ENCODE assay signal across 9 cellular contexts in the genomic region with DNA sequence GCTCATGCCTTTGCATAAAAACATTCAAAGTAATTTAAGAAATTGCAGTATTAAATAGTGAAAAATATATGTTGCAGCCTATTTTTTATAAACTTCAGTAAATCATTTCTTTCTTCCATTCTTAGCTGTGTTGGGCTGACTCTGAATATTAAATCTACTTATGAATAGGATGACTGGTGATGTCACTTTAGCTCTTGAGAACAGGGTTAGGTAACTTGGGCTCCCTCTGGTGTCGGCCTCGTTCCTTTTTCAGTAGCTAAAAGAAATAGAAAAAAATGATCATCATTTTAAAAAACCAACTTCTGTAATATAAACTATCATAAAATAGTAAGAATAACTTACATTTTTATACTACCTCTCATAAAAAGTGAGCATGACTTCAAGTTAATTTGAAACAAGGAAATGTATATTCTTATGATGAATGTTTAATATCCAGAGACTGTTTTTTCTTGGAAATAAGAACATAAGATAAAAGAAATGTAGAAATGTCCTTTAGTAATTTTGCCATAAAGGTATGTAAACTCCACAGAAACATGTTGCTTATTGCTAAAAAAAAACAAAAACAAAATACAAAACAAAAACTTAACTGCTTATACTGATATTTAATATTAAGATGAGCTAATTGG. TPM values are rescaled to one million over a fixed set of nuclear protein-coding genes. Genes with fewer than 3 reads are reported as not detected.
DNase-seq lines count a peak whose midpoint lies in the region; ATAC-seq and TF ChIP-seq lines count a peak whose summit lies in the region.
"Had no signal": no experiment of that assay in that cellular context is flagged by ENCODE, and none has a peak within 500 bp of the region (broad histone marks: within the 10 kb centered on the region; RNA-seq: fewer than 3 reads in every experiment).

No MANE protein-coding gene starts in this region.

- H3K9me3 ChIP-seq in esophagus squamous epithelium = no peaks in the 10 kb centered on the region
- H3K9me3 ChIP-seq: A549 had no signal

- DNase-seq in DMS153 treated with DMSO at 0.1 percent for 48 hours (lab: John Stamatoyannopoulos, UW; ENCODE audit: unreplicated experiment) = peak; percentile 31
- DNase-seq in DMS153 (lab: John Stamatoyannopoulos, UW) = no peak
- peak; percentile 29 for DNase-seq in LoVo (ENCODE audit: low spot score)
- peak; percentile 52 for DNase-seq in SHP77 treated with DMSO at 0.1 percent for 48 hours (lab: John Stamatoyannopoulos, UW)
- DNase-seq in epithelial cell of prostate (ENCODE audit: low read depth, low spot score) = peak; percentile 5
- DNase-seq in neural crest cell (ENCODE audit: low read depth, low spot score) = peak; percentile 46
- DNase-seq in esophagus squamous epithelium (lab: John Stamatoyannopoulos, UW) = no peak

- H3K27ac Mint-ChIP-seq in neural crest cell (ENCODE audit: unreplicated experiment) = no peak overlapping the region

- H3K4me1 Mint-ChIP-seq in neural crest cell = peaks cover 12% of the 10 kb centered on the region

- H3K4me1 ChIP-seq in esophagus squamous epithelium = no peaks in the 10 kb centered on the region
- H3K4me1 ChIP-seq: A549 had no signal

- H3K4me3 ChIP-seq in esophagus squamous epithelium = no peak overlapping the region
- H3K4me3 ChIP-seq: A549 had no signal

- H3K27me3 ChIP-seq in esophagus squamous epithelium = no peaks in the 10 kb centered on the region

- H3K9me3 Mint-ChIP-seq in neural crest cell = no peaks in the 10 kb centered on the region

- no peak for TF ChIP-seq POLR2A in esophagus squamous epithelium (IDR thresholded peaks at IDR 0.05)

- TF ChIP-seq CTCF in neural crest cell (conservative IDR thresholded peaks at IDR 0.05) (peak; percentile 77), esophagus squamous epithelium (IDR thresholded peaks at IDR 0.05) (peak in 3 of 6 experiments; percentile 11 to 31 (median 28))

- intact Hi-C loops in esophagus squamous epithelium (cut with DNase I) = no loop called here

- H3K36me3 ChIP-seq in esophagus squamous epithelium = no peaks in the 10 kb centered on the region

- no peaks in the 10 kb centered on the region for H3K36me3 Mint-ChIP-seq in neural crest cell (ENCODE audit: low read depth)

- 0% methylated on average over 2 of the region's 2 CpGs for WGBS in esophagus squamous epithelium, 2 donors

- H3K27me3 Mint-ChIP-seq in neural crest cell (ENCODE audit: low read depth) = no peaks in the 10 kb centered on the region

- no peak for ATAC-seq in HG03135 (IDR thresholded peaks at IDR 0.05; ENCODE audit: unreplicated experiment)
- ATAC-seq: A549 had no signal

- H3K27ac ChIP-seq in epithelial cell of prostate (no peak overlapping the region), esophagus squamous epithelium (no peak overlapping the region)
- H3K27ac ChIP-seq: A549 had no signal

- H3K4me3 Mint-ChIP-seq in neural crest cell = no peak overlapping the region

RNA-seq across cellular contexts. Expression of gene NCAM2, which starts 26.8 kb away (rescaled TPM):
- total RNA-seq in neural crest cell (1.9 and 3.6 TPM in 2 replicates), esophagus squamous epithelium (under 1 TPM in 2 of 4 donors, not detected in 2; 0.67 to 0.95 TPM)

Comparison
In these comparisons a context has a peak if more than half of its experiments do, and no peak if none do; other contexts are left out.
1. DNase-seq: peak in DMS153 treated with DMSO at 0.1 percent for 48 hours (single experiment), LoVo (single experiment), SHP77 treated with DMSO at 0.1 percent for 48 hours (single experiment), epithelial cell of prostate (single experiment) and neural crest cell (single experiment); none in DMS153 (single experiment) and esophagus squamous epithelium (single experiment).